In the genomic region with DNA sequence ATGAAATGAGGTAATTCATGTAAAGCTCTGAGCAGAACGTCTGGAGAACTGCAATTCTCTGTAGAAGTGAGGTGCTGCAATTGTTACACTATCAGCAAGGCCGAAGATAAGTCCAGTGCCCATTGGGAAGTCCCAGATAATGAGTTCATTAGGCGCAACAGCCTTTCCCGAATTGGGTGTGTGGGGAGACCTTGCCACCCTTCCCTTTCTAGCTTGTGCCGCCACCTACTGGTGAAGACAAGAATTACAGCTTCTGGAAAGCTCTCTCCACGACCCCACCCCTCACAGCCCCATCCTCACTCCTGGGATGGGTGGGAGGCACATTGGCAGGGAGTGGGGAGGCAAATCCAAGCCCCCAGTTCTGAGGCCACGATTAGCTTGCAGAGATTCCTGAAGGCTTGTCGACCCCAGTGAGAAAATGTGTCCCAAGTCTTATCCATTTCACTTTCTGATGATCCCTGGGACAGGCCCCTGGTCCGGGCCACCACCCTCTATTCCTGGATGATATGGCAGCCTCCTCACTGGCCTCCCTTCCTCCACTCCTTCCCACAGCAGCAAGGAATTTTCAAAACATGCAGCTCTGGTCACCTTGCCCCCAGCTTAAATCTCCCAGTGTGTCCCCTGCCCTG, we compare ENCODE assay signal across 8 cellular contexts. TPM values are rescaled to one million over a fixed set of nuclear protein-coding genes. Genes with fewer than 3 reads are reported as not detected.
DNase-seq lines count a peak whose midpoint lies in the region; ATAC-seq and TF ChIP-seq lines count a peak whose summit lies in the region.

No MANE protein-coding gene starts in this region.

- H3K79me2 ChIP-seq in SK-N-SH (ENCODE audit: insufficient read depth): no peaks in the 10 kb centered on the region

- H3F3A ChIP-seq in SK-N-SH (replicated peaks; ENCODE audit: insufficient read depth): peaks cover 18% of the 10 kb centered on the region

- WGBS in SK-N-SH (ENCODE audit: low lambda C conversion rate): 24% methylated on average over 9 of the region's 9 CpGs
- WGBS in heart left ventricle, 4 donors: 6 to 11% (median 8%) methylated on average over 9 of the region's 9 CpGs

- intact Hi-C loops in heart left ventricle (cut with DNase I): loop anchor here in 6 of 10 donors (1.0 to 10.0 kb wide), 5 partner anchors 61 to 325 kb away; a partner anchor contains a TSS

- TF ChIP-seq POLR2A in heart left ventricle (IDR thresholded peaks at IDR 0.05): no peak

- H3K4me3 ChIP-seq in SK-N-SH (ENCODE audit: low read depth in 2 of 2, low read length in 1 of 2) (no peak overlapping the region; a peak in 1 of 4 replicates), heart left ventricle (no peak overlapping the region)

- peak; percentile 92 for TF ChIP-seq CTCF in SK-N-SH (IDR thresholded peaks at IDR 0.05)
- peak; percentile 89 to 99 (median 96) for TF ChIP-seq CTCF in heart left ventricle (IDR thresholded peaks at IDR 0.05)

- H3K4me1 ChIP-seq in SK-N-SH (ENCODE audit: control insufficient read depth in 1 of 2, insufficient read depth in 2 of 2, low read depth in 1 of 2, low read length in 1 of 2) (peaks cover 24 to 35% of the 10 kb centered on the region in 2 experiments; a peak in 3 of 4 replicates), heart left ventricle (peaks cover 11 to 42% (median 26%) of the 10 kb centered on the region in 12 donors)

- TF ChIP-seq EP300 in SK-N-SH (IDR thresholded peaks at IDR 0.05; ENCODE audit: borderline replicate concordance in 1 of 2, low read depth in 1 of 2, low read length in 1 of 2): no peak

- DNase-seq in ELF-1 (ENCODE audit: low read depth, low spot score): peak; percentile 86
- peak in 47 of 76 experiments; percentile 1 to 63 (median 19) for DNase-seq in HUDEP-2 (lab: John Stamatoyannopoulos, UW; ENCODE audit: unreplicated experiment in 76 of 76)
- DNase-seq in SK-N-SH: peak; percentile 85
- DNase-seq in activated naive CD8-positive, alpha-beta T cell treated with anti-CD3 and anti-CD28 coated beads for 36 hours: peak; percentile 48
- DNase-seq in heart left ventricle: peak in 4 of 5 donors; percentile 61 to 70 (median 62)
- DNase-seq in pulmonary artery endothelial cell (ENCODE audit: low read depth, low spot score): peak; percentile 26

- H3K9me2 ChIP-seq in SK-N-SH: no peaks in the 10 kb centered on the region

- H3K27ac ChIP-seq in SK-N-SH (ENCODE audit: low read depth in 2 of 2, low read length in 1 of 2): no peak overlapping the region
- peak overlapping the region in 8 of 12 donors; percentile 65 to 92 (median 87) for H3K27ac ChIP-seq in heart left ventricle

- H3K4me2 ChIP-seq in SK-N-SH: no peak overlapping the region

- no peak overlapping the region for H3K27ac Mint-ChIP-seq in activated naive CD8-positive, alpha-beta T cell treated with anti-CD3 and anti-CD28 coated beads for 36 hours

- H2AFZ ChIP-seq in SK-N-SH (ENCODE audit: low read depth): no peak overlapping the region

- CTCF ChIA-PET in SK-N-SH (lab: Yijun Ruan, JAX): interaction anchor here (0.6 to 16.4 kb wide), 47 partner anchors 8 to 920 kb away, joined by 3 to 446 read pairs (median 4); a partner anchor contains a TSS

- H3K9me3 Mint-ChIP-seq in activated naive CD8-positive, alpha-beta T cell treated with anti-CD3 and anti-CD28 coated beads for 36 hours: no peaks in the 10 kb centered on the region

- POLR2A ChIA-PET in SK-N-SH (lab: Yijun Ruan, JAX): no interaction called here

- H3K9me3 ChIP-seq in SK-N-SH (no peaks in the 10 kb centered on the region), heart left ventricle (no peaks in the 10 kb centered on the region)

- H3K27me3 ChIP-seq in SK-N-SH (ENCODE audit: insufficient read depth): no peaks in the 10 kb centered on the region
- H3K27me3 ChIP-seq in heart left ventricle: no peaks in the 10 kb centered on the region

- H3K36me3 ChIP-seq in SK-N-SH (replicated peaks in 1 of 2; ENCODE audit: control insufficient read depth in 1 of 2, insufficient read depth in 2 of 2, low read length in 1 of 2): no peaks in the 10 kb centered on the region
- no peaks in the 10 kb centered on the region for H3K36me3 ChIP-seq in heart left ventricle

- TF ChIP-seq RAD21 in SK-N-SH (IDR thresholded peaks at IDR 0.05; ENCODE audit: low read length): peak; percentile 89

- H3K4me1 Mint-ChIP-seq in activated naive CD8-positive, alpha-beta T cell treated with anti-CD3 and anti-CD28 coated beads for 36 hours: no peaks in the 10 kb centered on the region

- H3K36me3 Mint-ChIP-seq in activated naive CD8-positive, alpha-beta T cell treated with anti-CD3 and anti-CD28 coated beads for 36 hours: no peaks in the 10 kb centered on the region

- no peaks in the 10 kb centered on the region for H3K27me3 Mint-ChIP-seq in activated naive CD8-positive, alpha-beta T cell treated with anti-CD3 and anti-CD28 coated beads for 36 hours

- H3K9ac ChIP-seq in SK-N-SH: no peak overlapping the region

- no peaks in the 10 kb centered on the region for H4K20me1 ChIP-seq in SK-N-SH (ENCODE audit: insufficient read depth)

- ATAC-seq in heart left ventricle (peak in 3 of 4 donors; percentile 19 to 49 (median 36)), GM21390 (IDR thresholded peaks at IDR 0.05; ENCODE audit: unreplicated experiment) (no peak), HG03135 (IDR thresholded peaks at IDR 0.05; ENCODE audit: unreplicated experiment) (no peak)

- no peak overlapping the region for H3K4me3 Mint-ChIP-seq in activated naive CD8-positive, alpha-beta T cell treated with anti-CD3 and anti-CD28 coated beads for 36 hours

TF ChIP-seq in SK-N-SH, 30 proteins besides CTCF, POLR2A, EP300 and RAD21:
- peak; percentile 82 for TF ChIP-seq SMC3 (IDR thresholded peaks at IDR 0.05; ENCODE audit: low read depth, low read length)
- no peak for TF ChIP-seq GABPA (IDR thresholded peaks at IDR 0.05; ENCODE audit: low read depth)

RNA-seq across cellular contexts. Expression of a gene that starts 36.4 kb away (rescaled TPM):
- polyA plus RNA-seq in SK-N-SH (2012; rRNA removed) (not detected in 2 replicates), heart left ventricle (under 1 TPM in 1 of 2 donors, not detected in 1; 0.06 TPM)
- not detected in 2 replicates for polyA plus RNA-seq in SK-N-SH (2012; cell fraction: cytosol; rRNA removed)
- polyA plus RNA-seq in SK-N-SH (2012; cell fraction: nucleus; rRNA removed): not detected in 2 replicates
- total RNA-seq in activated naive CD8-positive, alpha-beta T cell treated with anti-CD3 and anti-CD28 coated beads for 36 hours: not detected
- total RNA-seq in heart left ventricle (not detected), pulmonary artery endothelial cell (0.46 and 0.66 TPM in 2 replicates)

RNA-seq across cellular contexts. Expression of a gene that starts 53.0 kb away (rescaled TPM):
- polyA plus RNA-seq in SK-N-SH (2012; rRNA removed): 0.02 TPM in 1 of 2 replicates, not detected in the other
- polyA plus RNA-seq in SK-N-SH (2012; cell fraction: cytosol; rRNA removed): 0.01 and 0.04 TPM in 2 replicates
- 0.02 and 0.04 TPM in 2 replicates for polyA plus RNA-seq in SK-N-SH (2012; cell fraction: nucleus; rRNA removed)
- total RNA-seq in activated naive CD8-positive, alpha-beta T cell treated with anti-CD3 and anti-CD28 coated beads for 36 hours: not detected
- total RNA-seq in heart left ventricle: 100 to 1,000 TPM in 3 of 9 donors, 10 to 100 TPM in 6; 24.6 to 144 (median 62.5) TPM
- 10 to 100 TPM; 39.2 to 47.9 TPM for polyA plus RNA-seq in heart left ventricle
- total RNA-seq in pulmonary artery endothelial cell: 3.8 and 9.6 TPM in 2 replicates

Comparison
In these comparisons a context has a peak if more than half of its experiments do, and no peak if none do; other contexts are left out.
1. DNase-seq: peak in every context shown above with its lines; median percentile 86 in ELF-1; 85 in SK-N-SH; 62 in heart left ventricle; 48 in activated naive CD8-positive, alpha-beta T cell treated with anti-CD3 and anti-CD28 coated beads for 36 hours; 26 in pulmonary artery endothelial cell; 19 in HUDEP-2.
2. H3K27ac ChIP-seq: peak in heart left ventricle (8 of 12); none in SK-N-SH (0 of 2).
3. ATAC-seq: peak in heart left ventricle (3 of 4); none in GM21390 (single experiment) and HG03135 (single experiment).